Comparison of ENCODE assay signal across 8 cellular contexts in the genomic region with DNA sequence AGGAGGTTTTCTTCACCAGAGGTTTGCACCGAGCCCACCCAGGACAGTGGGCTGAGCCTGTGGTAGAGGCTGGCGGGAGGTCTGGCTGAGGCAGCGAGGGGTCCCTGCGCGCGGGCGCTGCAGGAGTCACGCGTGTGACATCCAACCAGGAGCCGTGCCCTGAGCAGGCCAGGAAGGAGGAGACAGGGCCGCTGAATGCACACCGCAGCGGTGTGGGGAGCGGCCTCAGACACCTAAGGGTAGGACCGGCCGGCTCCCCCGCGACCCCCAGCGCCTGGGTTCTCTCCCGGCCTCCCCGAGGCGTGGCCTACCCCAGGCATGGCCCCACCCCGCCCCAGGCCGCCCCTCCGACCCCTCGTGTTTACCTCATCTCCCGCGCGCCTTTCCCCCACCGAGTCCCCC. TPM values are rescaled to one million over a fixed set of nuclear protein-coding genes. Genes with fewer than 3 reads are reported as not detected.
DNase-seq lines count a peak whose midpoint lies in the region; ATAC-seq and TF ChIP-seq lines count a peak whose summit lies in the region.

No MANE protein-coding gene starts in this region.

- H3K9me3 ChIP-seq in esophagus squamous epithelium = no peaks in the 10 kb centered on the region
- H3K9me3 ChIP-seq in upper lobe of right lung = no peaks in the 10 kb centered on the region

- peak; percentile 46 for ATAC-seq in HG02610 (IDR thresholded peaks at IDR 0.05; ENCODE audit: unreplicated experiment)
- peak; percentile 73 for ATAC-seq in activated CD8-positive, alpha-beta T cell treated with anti-CD3 and anti-CD28 coated beads, Interleukin-2, amount 10 ng/mL, durations not matched to agents 7 days and 5 days
- ATAC-seq in natural killer cell = peak; percentile 42 to 48 (median 44)
- peak; percentile 71 for ATAC-seq in upper lobe of right lung

- peak overlapping the region; percentile 91 for H3K4me3 Mint-ChIP-seq in activated CD8-positive, alpha-beta T cell treated with anti-CD3 and anti-CD28 coated beads, Interleukin-2, amount 10 ng/mL, durations not matched to agents 7 days and 5 days
- H3K4me3 Mint-ChIP-seq in natural killer cell = peak overlapping the region; percentile 91

- DNase-seq in activated CD8-positive, alpha-beta memory T cell treated with anti-CD3 and anti-CD28 coated beads for 48 hours (ENCODE audit: low read depth in 2 of 3, low spot score in 2 of 3) = peak in 2 of 3 experiments; percentile 13 to 47
- no peak for DNase-seq in activated CD8-positive, alpha-beta memory T cell treated with anti-CD3 and anti-CD28 coated beads for 24 hours
- DNase-seq in NCI-H1092 (lab: John Stamatoyannopoulos, UW) = peak; percentile 75
- peak; percentile 63 for DNase-seq in activated CD8-positive, alpha-beta T cell treated with anti-CD3 and anti-CD28 coated beads, Interleukin-2, amount 10 ng/mL, durations not matched to agents 7 days and 5 days
- no peak for DNase-seq in esophagus squamous epithelium (lab: John Stamatoyannopoulos, UW)
- peak; percentile 28 for DNase-seq in natural killer cell
- DNase-seq in upper lobe of right lung = peak; percentile 76

- H3K4me3 ChIP-seq in esophagus squamous epithelium (peak overlapping the region; percentile 75 to 84 (median 80)), upper lobe of right lung (peak overlapping the region; percentile 68)

- peaks cover 4% of the 10 kb centered on the region for H3K9me3 Mint-ChIP-seq in activated CD8-positive, alpha-beta T cell treated with anti-CD3 and anti-CD28 coated beads, Interleukin-2, amount 10 ng/mL, durations not matched to agents 7 days and 5 days (ENCODE audit: insufficient read depth)
- no peaks in the 10 kb centered on the region for H3K9me3 Mint-ChIP-seq in natural killer cell

- peaks cover 10% of the 10 kb centered on the region for H3K36me3 Mint-ChIP-seq in activated CD8-positive, alpha-beta T cell treated with anti-CD3 and anti-CD28 coated beads, Interleukin-2, amount 10 ng/mL, durations not matched to agents 7 days and 5 days (ENCODE audit: low read depth)
- no peaks in the 10 kb centered on the region for H3K36me3 Mint-ChIP-seq in natural killer cell

- CTCF ChIA-PET in activated CD8-positive, alpha-beta T cell treated with anti-CD3 and anti-CD28 coated beads, Interleukin-2, amount 10 ng/mL, durations not matched to agents 7 days and 5 days (lab: Charles Lee) = interaction anchor here (1.2 to 1.3 kb wide), 2 partner anchors 12 to 21 kb away, joined by 3 to 4 read pairs; no protein-coding TSS in a partner anchor

- H3K27me3 ChIP-seq in esophagus squamous epithelium (no peaks in the 10 kb centered on the region), upper lobe of right lung (no peaks in the 10 kb centered on the region)

- WGBS in esophagus squamous epithelium, 2 donors = 0 to 7% methylated on average over 1 to 3 of the region's 30 CpGs

- TF ChIP-seq POLR2A in esophagus squamous epithelium (IDR thresholded peaks at IDR 0.05) = no peak

- H3K27me3 Mint-ChIP-seq in activated CD8-positive, alpha-beta T cell treated with anti-CD3 and anti-CD28 coated beads, Interleukin-2, amount 10 ng/mL, durations not matched to agents 7 days and 5 days (ENCODE audit: low read depth) = no peaks in the 10 kb centered on the region
- H3K27me3 Mint-ChIP-seq in natural killer cell (ENCODE audit: low read depth in 2 of 2) = no peaks in the 10 kb centered on the region

- peak overlapping the region; percentile 92 for H3K27ac Mint-ChIP-seq in activated CD8-positive, alpha-beta T cell treated with anti-CD3 and anti-CD28 coated beads, Interleukin-2, amount 10 ng/mL, durations not matched to agents 7 days and 5 days
- peak overlapping the region; percentile 80 to 84 for H3K27ac Mint-ChIP-seq in natural killer cell

- H3K36me3 ChIP-seq in esophagus squamous epithelium = no peaks in the 10 kb centered on the region
- H3K36me3 ChIP-seq in upper lobe of right lung = no peaks in the 10 kb centered on the region

- H3K4me1 ChIP-seq in esophagus squamous epithelium = peaks cover 5 to 34% (median 14%) of the 10 kb centered on the region in 3 donors
- peaks cover 6% of the 10 kb centered on the region for H3K4me1 ChIP-seq in upper lobe of right lung

- no peak for TF ChIP-seq CTCF in esophagus squamous epithelium (IDR thresholded peaks at IDR 0.05)
- no peak for TF ChIP-seq CTCF in natural killer cell (IDR thresholded peaks at IDR 0.05)
- no peak for TF ChIP-seq CTCF in upper lobe of right lung (IDR thresholded peaks at IDR 0.05)

- intact Hi-C loops in esophagus squamous epithelium (cut with DNase I) (no loop called here), natural killer cell (cut with micrococcal nuclease) (no loop called here), upper lobe of right lung (cut with DNase I) (no loop called here)

- peaks cover 21% of the 10 kb centered on the region for H3K4me1 Mint-ChIP-seq in activated CD8-positive, alpha-beta T cell treated with anti-CD3 and anti-CD28 coated beads, Interleukin-2, amount 10 ng/mL, durations not matched to agents 7 days and 5 days (ENCODE audit: low read depth)
- H3K4me1 Mint-ChIP-seq in natural killer cell = peaks cover 22 to 31% of the 10 kb centered on the region in 2 donors

- H3K27ac ChIP-seq in esophagus squamous epithelium (peak overlapping the region; percentile 93 to 98 (median 96)), upper lobe of right lung (peak overlapping the region; percentile 86)

- POLR2A ChIA-PET in activated CD8-positive, alpha-beta T cell treated with anti-CD3 and anti-CD28 coated beads, Interleukin-2, amount 10 ng/mL, durations not matched to agents 7 days and 5 days (lab: Charles Lee) = interaction anchor here (0.6 kb wide), 2 partner anchors 362 to 388 kb away, joined by 3 read pairs; no protein-coding TSS in a partner anchor

RNA-seq across cellular contexts. Expression of gene SLC41A3, which starts 0.4 kb away (rescaled TPM):
- total RNA-seq in activated CD8-positive, alpha-beta T cell treated with anti-CD3 and anti-CD28 coated beads, Interleukin-2, amount 10 ng/mL, durations not matched to agents 7 days and 5 days = 10 to 100 TPM; 22.0 to 26.5 TPM
- total RNA-seq in esophagus squamous epithelium = 10 to 100 TPM; 17.7 to 46.5 (median 20.4) TPM
- 10 to 100 TPM; 24.2 to 29.6 (median 27.1) TPM for total RNA-seq in natural killer cell
- total RNA-seq in upper lobe of right lung = 30.8 TPM

Comparison
In these comparisons a context has a peak if more than half of its experiments do, and no peak if none do; other contexts are left out.
1. DNase-seq: peak in activated CD8-positive, alpha-beta memory T cell treated with anti-CD3 and anti-CD28 coated beads for 48 hours (2 of 3), NCI-H1092 (single experiment), activated CD8-positive, alpha-beta T cell treated with anti-CD3 and anti-CD28 coated beads, Interleukin-2, amount 10 ng/mL, durations not matched to agents 7 days and 5 days (single experiment), natural killer cell (single experiment) and upper lobe of right lung (single experiment); none in activated CD8-positive, alpha-beta memory T cell treated with anti-CD3 and anti-CD28 coated beads for 24 hours (single experiment) and esophagus squamous epithelium (single experiment).
2. Peak in every context shown above with its lines, with median percentiles within 50 percentile points of each other: ATAC-seq.